15 cellular contexts compared by ENCODE assay signal in genomic region chr9:117249799-117250198, GRCh38.
DNase-seq lines count a peak whose midpoint lies in the region; FAIRE-seq and TF ChIP-seq lines count a peak whose summit lies in the region.
"Had no signal": no experiment of that assay in that cellular context is flagged by ENCODE, and none has a peak within 500 bp of the region (broad histone marks: within the 10 kb centered on the region; RNA-seq: fewer than 3 reads in every experiment).

No MANE protein-coding gene starts in this region.

- H3K27ac ChIP-seq in caudate nucleus (ENCODE audit: low read depth, low read length), result no peak overlapping the region
- H3K27ac ChIP-seq in right atrium auricular region, result no peak overlapping the region
- H3K27ac ChIP-seq in small intestine (ENCODE audit: low read depth in 1 of 2, low read length in 1 of 2), result no peak overlapping the region
- H3K27ac ChIP-seq: 22Rv1 had no signal

- H3K4me1 ChIP-seq in right atrium auricular region, result no peaks in the 10 kb centered on the region
- H3K4me1 ChIP-seq in small intestine (ENCODE audit: control insufficient read depth in 2 of 2, insufficient read depth in 1 of 2, low read depth in 1 of 2, low read length in 1 of 2), result no peaks in the 10 kb centered on the region

- H3K36me3 ChIP-seq in right atrium auricular region (no peaks in the 10 kb centered on the region), small intestine (ENCODE audit: control insufficient read depth in 2 of 2, insufficient read depth in 2 of 2, low read length in 2 of 2) (no peaks in the 10 kb centered on the region)

- TF ChIP-seq CTCF in right atrium auricular region (IDR thresholded peaks at IDR 0.05) (no peak), GM10266 (IDR thresholded peaks at IDR 0.05; ENCODE audit: control insufficient read depth, insufficient read depth, low read depth, missing control alignments) (no peak)

- 68 to 79% (median 73%) methylated on average over 3 of the region's 3 CpGs for WGBS in small intestine, 3 donors

- H3K4me3 ChIP-seq in right atrium auricular region, result no peak overlapping the region
- no peak overlapping the region for H3K4me3 ChIP-seq in small intestine (ENCODE audit: low read depth in 1 of 2, low read length in 2 of 2)
- H3K4me3 ChIP-seq: GM23338 had no signal

- no peak for FAIRE-seq in small intestine (lab: Jason Lieb, UNC)

- DNase-seq in DMS79 treated with DMSO at 0.1 percent for 48 hours (lab: John Stamatoyannopoulos, UW), result peak; percentile 23
- no peak for DNase-seq in DMS79 (lab: John Stamatoyannopoulos, UW)
- peak in 41 of 61 donors; percentile 8 to 92 (median 40) for DNase-seq in caudate nucleus (lab: John Stamatoyannopoulos, UW)
- DNase-seq in occipital lobe (lab: John Stamatoyannopoulos, UW), result peak; percentile 26
- no peak for DNase-seq in NCI-H128 (lab: John Stamatoyannopoulos, UW; ENCODE audit: unreplicated experiment)
- DNase-seq in right atrium auricular region (ENCODE audit: low spot score), result no peak
- no peak for DNase-seq in small intestine
- DNase-seq in GM10266 (ENCODE audit: extremely low spot score), result no peak
- DNase-seq: CD4-positive, CD25-positive, alpha-beta regulatory T cell; GDM1; H7; IMR-90; KG1 had no signal

- H3K9me3 ChIP-seq in right atrium auricular region (no peaks in the 10 kb centered on the region), small intestine (ENCODE audit: control insufficient read depth, low read depth) (no peaks in the 10 kb centered on the region)

- H3K27me3 ChIP-seq in right atrium auricular region, result no peaks in the 10 kb centered on the region
- H3K27me3 ChIP-seq in small intestine (ENCODE audit: control insufficient read depth in 2 of 2, insufficient read depth in 2 of 2, low read length in 2 of 2), result no peaks in the 10 kb centered on the region

Comparison
In these comparisons a context has a peak if more than half of its experiments do, and no peak if none do; other contexts are left out.
1. DNase-seq: peak in DMS79 treated with DMSO at 0.1 percent for 48 hours (single experiment), caudate nucleus (41 of 61) and occipital lobe (single experiment); none in DMS79 (single experiment), NCI-H128 (single experiment), right atrium auricular region (single experiment), small intestine (single experiment) and GM10266 (single experiment).